ENCODE assay signal across 1 cellular context in genomic region chr1:12601690-12602632, GRCh38.
TF ChIP-seq lines count a peak whose summit lies in the region.

No MANE protein-coding gene starts in this region.

TF ChIP-seq in K562, 482 proteins besides CTCF, POLR2A, EP300 and RAD21 (continued from another document and continues in another):
- TF ChIP-seq CSDE1 (IDR thresholded peaks at IDR 0.05) (peak in 1 of 2 experiments; percentile 75; a peak in 2 of 4 replicates), ARID1B (IDR thresholded peaks at IDR 0.05) (peak; percentile 33; the same call in 1 of the 2 replicates), ETS1 (conservative IDR thresholded peaks at IDR 0.05; ENCODE audit: control insufficient read depth, low read depth, low read length) (no peak), NR2C2 (CRISPR knock-in tag; IDR thresholded peaks at IDR 0.05) (no peak; the same call in 1 of the 2 replicates), NR2C2 (tag; IDR thresholded peaks at IDR 0.05) (peak; percentile 71; the same call in 1 of the 2 replicates), TCF15 (CRISPR knock-in tag; IDR thresholded peaks at IDR 0.05) (no peak), ZNF23 (CRISPR knock-in tag; IDR thresholded peaks at IDR 0.05) (no peak), KLF16 (IDR thresholded peaks at IDR 0.05) (no peak), ZSCAN32 (CRISPR knock-in tag; IDR thresholded peaks at IDR 0.05) (no peak), MYNN (IDR thresholded peaks at IDR 0.05) (peak; percentile 23), MYNN (CRISPR knock-in tag; IDR thresholded peaks at IDR 0.05) (no peak), SOX6 (IDR thresholded peaks at IDR 0.05) (peak; percentile 41), ZFP36 (IDR thresholded peaks at IDR 0.05; ENCODE audit: low read depth, low read length, partially characterized antibody) (no peak), ZNF395 (CRISPR knock-in tag; IDR thresholded peaks at IDR 0.05) (peak; percentile 32; the same call in 1 of the 2 replicates), ZNF324 (CRISPR knock-in tag; IDR thresholded peaks at IDR 0.05) (no peak), ARID4B (CRISPR knock-in tag; IDR thresholded peaks at IDR 0.05) (peak; percentile 31; the same call in 1 of the 2 replicates), KAT7 (CRISPR knock-in tag; IDR thresholded peaks at IDR 0.05; ENCODE audit: borderline replicate concordance) (0 out of 2 replicates have a peak, but pooled peaks have one; percentile 8), FOXK2 (conservative IDR thresholded peaks at IDR 0.05 in 1 of 2, IDR thresholded peaks at IDR 0.05 in 1 of 2; ENCODE audit: low read depth in 2 of 2) (peak; percentile 48 to 77; a peak in 2 of 4 replicates), MAX (CRISPR knock-in tag; IDR thresholded peaks at IDR 0.05) (peak; percentile 66), NFYB (IDR thresholded peaks at IDR 0.05; ENCODE audit: extremely low read depth, insufficient read length) (no peak), SP2 (IDR thresholded peaks at IDR 0.05; ENCODE audit: extremely low read depth, low read depth, low read length, poor library complexity, severe bottlenecking) (no peak), PHB2 (IDR thresholded peaks at IDR 0.05; ENCODE audit: low read depth) (no peak), ZKSCAN1 (IDR thresholded peaks at IDR 0.05; ENCODE audit: low read depth, low read length) (peak; percentile 96), ZBED1 (IDR thresholded peaks at IDR 0.05) (no peak), FOXA3 (CRISPR knock-in tag; conservative IDR thresholded peaks at IDR 0.05 in 1 of 2, IDR thresholded peaks at IDR 0.05 in 1 of 2) (peak in 1 of 2 experiments; percentile 85; a peak in 1 of 4 replicates), EGR1 (conservative IDR thresholded peaks at IDR 0.05) (no peak), NBN (IDR thresholded peaks at IDR 0.05; ENCODE audit: low read depth) (no peak), MAFG (tag; conservative IDR thresholded peaks at IDR 0.05) (no peak), NFIX (CRISPR knock-in tag; IDR thresholded peaks at IDR 0.05; ENCODE audit: low read depth) (no peak), CBFB (CRISPR knock-in tag; IDR thresholded peaks at IDR 0.05) (no peak), BMI1 (IDR thresholded peaks at IDR 0.05; ENCODE audit: low read length) (peak; percentile 72; the same call in 1 of the 2 replicates), JUND (IDR thresholded peaks at IDR 0.05; ENCODE audit: borderline replicate concordance, low read depth, low read length) (peak; percentile 51; the same call in 1 of the 2 replicates), JUND (tag; IDR thresholded peaks at IDR 0.05; ENCODE audit: borderline replicate concordance, low read depth, low read length) (peak; percentile 32; the same call in 1 of the 3 replicates), RAD51 (IDR thresholded peaks at IDR 0.05; ENCODE audit: borderline replicate concordance, low read depth) (no peak), HNRNPLL (IDR thresholded peaks at IDR 0.05; ENCODE audit: low read depth, low read length, poor library complexity, severe bottlenecking) (no peak), TEAD4 (IDR thresholded peaks at IDR 0.05; ENCODE audit: low read length) (peak; percentile 6; the same call in 1 of the 2 replicates), TEAD4 (CRISPR knock-in tag; IDR thresholded peaks at IDR 0.05; ENCODE audit: borderline replicate concordance) (no peak), ZNF76 (CRISPR knock-in tag; IDR thresholded peaks at IDR 0.05; ENCODE audit: borderline replicate concordance) (no peak), STAG1 (CRISPR knock-in tag; IDR thresholded peaks at IDR 0.05; ENCODE audit: borderline replicate concordance) (0 out of 2 replicates have a peak, but pooled peaks have one; percentile 14), MAZ (CRISPR knock-in tag; conservative IDR thresholded peaks at IDR 0.05 in 1 of 2, IDR thresholded peaks at IDR 0.05 in 1 of 2) (no peak; a peak in 1 of 4 replicates), LEF1 (IDR thresholded peaks at IDR 0.05) (no peak), ZBTB7A (IDR thresholded peaks at IDR 0.05; ENCODE audit: borderline replicate concordance, control insufficient read depth, low read depth, low read length) (peak; percentile 40; the same call in 1 of the 2 replicates)
- TF ChIP-seq, protein P1, sequence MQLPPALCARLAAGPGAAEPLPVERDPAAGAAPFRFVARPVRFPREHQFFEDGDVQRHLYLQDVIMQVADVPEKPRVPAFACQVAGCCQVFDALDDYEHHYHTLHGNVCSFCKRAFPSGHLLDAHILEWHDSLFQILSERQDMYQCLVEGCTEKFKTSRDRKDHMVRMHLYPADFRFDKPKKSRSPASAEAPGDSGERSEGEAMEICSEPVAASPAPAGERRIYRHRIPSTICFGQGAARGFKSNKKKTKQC (CRISPR knock-in tag; IDR thresholded peaks at IDR 0.05): no peak
- TF ChIP-seq, protein P2, sequence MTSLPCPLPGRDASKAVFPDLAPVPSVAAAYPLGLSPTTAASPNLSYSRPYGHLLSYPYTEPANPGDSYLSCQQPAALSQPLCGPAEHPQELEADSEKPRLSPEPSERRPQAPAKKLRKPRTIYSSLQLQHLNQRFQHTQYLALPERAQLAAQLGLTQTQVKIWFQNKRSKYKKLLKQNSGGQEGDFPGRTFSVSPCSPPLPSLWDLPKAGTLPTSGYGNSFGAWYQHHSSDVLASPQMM (CRISPR knock-in tag; IDR thresholded peaks at IDR 0.05): no peak
- TF ChIP-seq, protein P3, sequence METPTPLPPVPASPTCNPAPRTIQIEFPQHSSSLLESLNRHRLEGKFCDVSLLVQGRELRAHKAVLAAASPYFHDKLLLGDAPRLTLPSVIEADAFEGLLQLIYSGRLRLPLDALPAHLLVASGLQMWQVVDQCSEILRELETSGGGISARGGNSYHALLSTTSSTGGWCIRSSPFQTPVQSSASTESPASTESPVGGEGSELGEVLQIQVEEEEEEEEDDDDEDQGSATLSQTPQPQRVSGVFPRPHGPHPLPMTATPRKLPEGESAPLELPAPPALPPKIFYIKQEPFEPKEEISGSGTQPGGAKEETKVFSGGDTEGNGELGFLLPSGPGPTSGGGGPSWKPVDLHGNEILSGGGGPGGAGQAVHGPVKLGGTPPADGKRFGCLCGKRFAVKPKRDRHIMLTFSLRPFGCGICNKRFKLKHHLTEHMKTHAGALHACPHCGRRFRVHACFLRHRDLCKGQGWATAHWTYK (CRISPR knock-in tag; IDR thresholded peaks at IDR 0.05): 0 out of 2 replicates have a peak, but pooled peaks have one; percentile 36
- TF ChIP-seq, protein P4, sequence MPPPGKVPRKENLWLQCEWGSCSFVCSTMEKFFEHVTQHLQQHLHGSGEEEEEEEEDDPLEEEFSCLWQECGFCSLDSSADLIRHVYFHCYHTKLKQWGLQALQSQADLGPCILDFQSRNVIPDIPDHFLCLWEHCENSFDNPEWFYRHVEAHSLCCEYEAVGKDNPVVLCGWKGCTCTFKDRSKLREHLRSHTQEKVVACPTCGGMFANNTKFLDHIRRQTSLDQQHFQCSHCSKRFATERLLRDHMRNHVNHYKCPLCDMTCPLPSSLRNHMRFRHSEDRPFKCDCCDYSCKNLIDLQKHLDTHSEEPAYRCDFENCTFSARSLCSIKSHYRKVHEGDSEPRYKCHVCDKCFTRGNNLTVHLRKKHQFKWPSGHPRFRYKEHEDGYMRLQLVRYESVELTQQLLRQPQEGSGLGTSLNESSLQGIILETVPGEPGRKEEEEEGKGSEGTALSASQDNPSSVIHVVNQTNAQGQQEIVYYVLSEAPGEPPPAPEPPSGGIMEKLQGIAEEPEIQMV (tag; conservative IDR thresholded peaks at IDR 0.05; ENCODE audit: low read depth): no peak
- TF ChIP-seq, protein P5, sequence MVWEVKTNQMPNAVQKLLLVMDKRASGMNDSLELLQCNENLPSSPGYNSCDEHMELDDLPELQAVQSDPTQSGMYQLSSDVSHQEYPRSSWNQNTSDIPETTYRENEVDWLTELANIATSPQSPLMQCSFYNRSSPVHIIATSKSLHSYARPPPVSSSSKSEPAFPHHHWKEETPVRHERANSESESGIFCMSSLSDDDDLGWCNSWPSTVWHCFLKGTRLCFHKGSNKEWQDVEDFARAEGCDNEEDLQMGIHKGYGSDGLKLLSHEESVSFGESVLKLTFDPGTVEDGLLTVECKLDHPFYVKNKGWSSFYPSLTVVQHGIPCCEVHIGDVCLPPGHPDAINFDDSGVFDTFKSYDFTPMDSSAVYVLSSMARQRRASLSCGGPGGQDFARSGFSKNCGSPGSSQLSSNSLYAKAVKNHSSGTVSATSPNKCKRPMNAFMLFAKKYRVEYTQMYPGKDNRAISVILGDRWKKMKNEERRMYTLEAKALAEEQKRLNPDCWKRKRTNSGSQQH (CRISPR knock-in tag; IDR thresholded peaks at IDR 0.05): 0 out of 2 replicates have a peak, but pooled peaks have one; percentile 28
- TF ChIP-seq, protein P6, sequence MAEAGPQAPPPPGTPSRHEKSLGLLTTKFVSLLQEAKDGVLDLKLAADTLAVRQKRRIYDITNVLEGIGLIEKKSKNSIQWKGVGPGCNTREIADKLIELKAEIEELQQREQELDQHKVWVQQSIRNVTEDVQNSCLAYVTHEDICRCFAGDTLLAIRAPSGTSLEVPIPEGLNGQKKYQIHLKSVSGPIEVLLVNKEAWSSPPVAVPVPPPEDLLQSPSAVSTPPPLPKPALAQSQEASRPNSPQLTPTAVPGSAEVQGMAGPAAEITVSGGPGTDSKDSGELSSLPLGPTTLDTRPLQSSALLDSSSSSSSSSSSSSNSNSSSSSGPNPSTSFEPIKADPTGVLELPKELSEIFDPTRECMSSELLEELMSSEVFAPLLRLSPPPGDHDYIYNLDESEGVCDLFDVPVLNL (CRISPR knock-in tag; IDR thresholded peaks at IDR 0.05; ENCODE audit: low read depth): no peak
